In genomic region chr6:100461273-100461919, GRCh38 we compare ENCODE assay signal across 9 cellular contexts. TPM values are rescaled to one million over a fixed set of nuclear protein-coding genes. Genes with fewer than 3 reads are reported as not detected.
DNase-seq lines count a peak whose midpoint lies in the region; ATAC-seq and TF ChIP-seq lines count a peak whose summit lies in the region.
"Had no signal": no experiment of that assay in that cellular context is flagged by ENCODE, and none has a peak within 500 bp of the region (broad histone marks: within the 10 kb centered on the region; RNA-seq: fewer than 3 reads in every experiment).

No MANE protein-coding gene starts in this region.

- no peak for TF ChIP-seq POLR2A in breast epithelium (IDR thresholded peaks at IDR 0.05)

- DNase-seq in GM13976 (ENCODE audit: low spot score) (peak; percentile 31), NCI-H1694 (lab: John Stamatoyannopoulos, UW) (peak; percentile 23), breast epithelium (ENCODE audit: low spot score in 2 of 2) (no peak), retina (peak; percentile 86), COR-L47 (lab: John Stamatoyannopoulos, UW) (no peak)
- DNase-seq in stimulated activated naive CD4-positive, alpha-beta T cell (lab: John Stamatoyannopoulos, UW) = no peak
- DNase-seq: activated B cell treated with CpG ODN at 0.5 μM for 24 hours; central memory CD4-positive, alpha-beta T cell had no signal

- TF ChIP-seq CTCF in GM13976 (IDR thresholded peaks at IDR 0.05; ENCODE audit: borderline replicate concordance, control extremely low read depth, extremely low read depth, insufficient read depth, missing control alignments) (no peak), breast epithelium (IDR thresholded peaks at IDR 0.05) (no peak)

- intact Hi-C loops in breast epithelium (cut with DNase I; ENCODE audit: low total_unique reads) = no loop called here

- peak overlapping the region; percentile 11 to 29 (median 24) for H3K4me3 ChIP-seq in breast epithelium

- no peak overlapping the region for H3K27ac ChIP-seq in breast epithelium

- H3K9me3 ChIP-seq in breast epithelium = peaks cover 0 to 4% of the 10 kb centered on the region in 2 donors

- no peak for ATAC-seq in HG03280 (IDR thresholded peaks at IDR 0.05; ENCODE audit: unreplicated experiment)

- no peaks in the 10 kb centered on the region for H3K36me3 ChIP-seq in breast epithelium

- no peaks in the 10 kb centered on the region for H3K4me1 ChIP-seq in breast epithelium

- in situ Hi-C loops in GM13976 (cut with MboI; ENCODE audit: low sequenced_read_pairs, unreplicated experiment) = loop anchor here (25.0 kb wide), 1 partner anchor 849 kb away; the partner anchor contains the start of gene PRDM13

- peaks cover 6 to 100% of the 10 kb centered on the region in 2 donors for H3K27me3 ChIP-seq in breast epithelium

RNA-seq across cellular contexts. Expression of gene SIM1, which starts 3.3 kb away (rescaled TPM):
- total RNA-seq in breast epithelium = 1 to 10 TPM in 2 of 3 donors, under 1 TPM in 1; 0.59 to 7.2 (median 2.0) TPM
- total RNA-seq: activated B cell treated with CpG ODN at 0.5 μM for 24 hours had no signal

Comparison
In these comparisons a context has a peak if more than half of its experiments do, and no peak if none do; other contexts are left out.
1. DNase-seq: peak in GM13976 (single experiment), NCI-H1694 (single experiment) and retina (single experiment); none in breast epithelium (0 of 2), stimulated activated naive CD4-positive, alpha-beta T cell (0 of 6) and COR-L47 (single experiment).